ENCODE assay signal across 22 cellular contexts in genomic region chr10:23198940-23199767, GRCh38. TPM values are rescaled to one million over a fixed set of nuclear protein-coding genes. Genes with fewer than 3 reads are reported as not detected.
A peak's percentile ranks its signal among the peaks of the same experiment; 100 is the strongest.
DNase-seq lines count a peak whose midpoint lies in the region; ATAC-seq, FAIRE-seq and TF ChIP-seq lines count a peak whose summit lies in the region.
"Had no signal": no experiment of that assay in that cellular context is flagged by ENCODE, and none has a peak within 500 bp of the region (broad histone marks: within the 10 kb centered on the region; RNA-seq: fewer than 3 reads in every experiment).

No MANE protein-coding gene starts in this region.

- H3K27me3 ChIP-seq in H1 (replicated peaks in 1 of 4; ENCODE audit: control insufficient read depth in 3 of 4, extremely low read depth in 1 of 4, insufficient read depth in 3 of 4, low read length in 3 of 4): peaks cover 97 to 100% (median 100%) of the 10 kb centered on the region in 4 experiments
- peaks cover 97% of the 10 kb centered on the region for H3K27me3 ChIP-seq in mesendoderm (ENCODE audit: insufficient read depth, low read length, poor library complexity)

- peak overlapping the region; percentile 82 to 91 for H3K4me2 ChIP-seq in H1 (ENCODE audit: insufficient read depth in 1 of 2, low read depth in 2 of 2, low read length in 2 of 2)
- H3K4me2 ChIP-seq in mesendoderm (ENCODE audit: low read length): peak overlapping the region; percentile 61

- no peak overlapping the region for H3K14ac ChIP-seq in H1 (ENCODE audit: insufficient read length)

- H2AFZ ChIP-seq in H1 (ENCODE audit: low read length): no peak overlapping the region; the same call in 1 of the 2 replicates
- H2AFZ ChIP-seq: GM23248 had no signal

- H3K4me3 ChIP-seq in H1 (ENCODE audit: extremely low read depth in 1 of 4, insufficient read depth in 2 of 4, low read depth in 3 of 4, low read length in 4 of 4): peak overlapping the region; percentile 34 to 61 (median 41)
- H3K4me3 ChIP-seq in mesendoderm (ENCODE audit: low read length): no peak overlapping the region
- H3K4me3 ChIP-seq: GM23248 had no signal

- H2BK15ac ChIP-seq in H1 (ENCODE audit: low read length): no peak overlapping the region; the same call in 1 of the 2 replicates
- no peak overlapping the region for H2BK15ac ChIP-seq in mesendoderm (replicated peaks; ENCODE audit: low read depth)

- POLR2A ChIA-PET in H1 (lab: Charles Lee; ENCODE audit: partially characterized antibody): interaction anchor here (1.3 kb wide), 1 partner anchor 9 kb away, joined by 3 read pairs; no protein-coding TSS in a partner anchor

- no peak for ATAC-seq in GM21723 (IDR thresholded peaks at IDR 0.05; ENCODE audit: unreplicated experiment)
- ATAC-seq: stimulated activated memory B cell treated with anti-CD40 and anti-IgM and Interleukin-4, amounts not matched to agents 10 μg/mL and 1 μg/mL and 100 μg/mL, for 72 hours; T-cell had no signal

- TF ChIP-seq CTCF in H1 (IDR thresholded peaks at IDR 0.05; ENCODE audit: control extremely low read depth in 1 of 3, insufficient read depth in 1 of 3, low read depth in 1 of 3, low read length in 3 of 3): no peak

- TF ChIP-seq RAD21 in H1 (IDR thresholded peaks at IDR 0.05 in 1 of 2, conservative IDR thresholded peaks at IDR 0.05 in 1 of 2; ENCODE audit: low read depth in 2 of 2, low read length in 2 of 2): no peak

- no peak for FAIRE-seq in H1 (lab: Jason Lieb, UNC)
- FAIRE-seq: D721Med, RCC 7860 had no signal

- H2BK120ac ChIP-seq in H1 (replicated peaks; ENCODE audit: low read depth, low read length) (no peak overlapping the region), mesendoderm (ENCODE audit: low read depth, low read length) (no peak overlapping the region)

- H4K20me1 ChIP-seq in H1 (replicated peaks in 1 of 2; ENCODE audit: control insufficient read depth in 1 of 2, insufficient read depth in 2 of 2, low read length in 2 of 2): peaks cover 24 to 36% of the 10 kb centered on the region in 2 experiments

- H2BK20ac ChIP-seq in H1 (ENCODE audit: low read length): no peak overlapping the region

- H3K56ac ChIP-seq in H1 (replicated peaks; ENCODE audit: insufficient read length, low read depth, low read length) (no peak overlapping the region), mesendoderm (ENCODE audit: low read length) (peak overlapping the region; percentile 74)

- H3K27ac ChIP-seq in H1 (ENCODE audit: low read depth, low read length) (no peak overlapping the region), mesendoderm (ENCODE audit: low read depth, low read length) (no peak overlapping the region)
- H3K27ac ChIP-seq: GM23248 had no signal

- no peak overlapping the region for H3K9ac ChIP-seq in H1 (replicated peaks in 1 of 4; ENCODE audit: extremely low read depth in 1 of 4, low read depth in 3 of 4, low read length in 3 of 4)
- peak overlapping the region; percentile 27 for H3K9ac ChIP-seq in mesendoderm (ENCODE audit: low read length)
- H3K9ac ChIP-seq: GM23248 had no signal

- H4K5ac ChIP-seq in H1 (ENCODE audit: insufficient read length, low read depth, low read length): no peak overlapping the region
- no peak overlapping the region for H4K5ac ChIP-seq in mesendoderm (ENCODE audit: low read length)

- H3K4me1 ChIP-seq in H1 (replicated peaks in 1 of 4; ENCODE audit: control insufficient read depth in 3 of 4, insufficient read depth in 4 of 4, low read length in 3 of 4) (peaks cover 3 to 27% (median 11%) of the 10 kb centered on the region in 4 experiments), mesendoderm (ENCODE audit: control insufficient read depth, low read depth, low read length) (no peaks in the 10 kb centered on the region)

- CTCF ChIA-PET in H1 (lab: Charles Lee; ENCODE audit: partially characterized antibody): interaction anchor here (0.8 to 3.9 kb wide), 5 partner anchors 9 to 94 kb away, joined by 3 to 16 read pairs (median 7); no protein-coding TSS in a partner anchor

- 1% methylated on average over 56 of the region's 60 CpGs; no CpG with 5 or more reads in 1 of the 2 experiments for WGBS in H1 (ENCODE audit: extremely low coverage in 1 of 2, insufficient coverage in 1 of 2, insufficient read length in 1 of 2, insufficient replicate concordance in 2 of 2, low coverage in 1 of 2, low lambda C conversion rate in 2 of 2, missing lambda C conversion rate in 1 of 2), 2 experiments
- no CpG with 5 or more reads among the region's 60 CpGs for WGBS in mesendoderm (ENCODE audit: extremely low coverage, insufficient coverage, low lambda C conversion rate)

- no peak overlapping the region for H3K23ac ChIP-seq in H1 (ENCODE audit: insufficient read length)
- H3K23ac ChIP-seq in mesendoderm (ENCODE audit: low read length): no peak overlapping the region

- no peak overlapping the region for H2AK5ac ChIP-seq in H1 (ENCODE audit: low read depth, low read length)
- no peak overlapping the region for H2AK5ac ChIP-seq in mesendoderm (ENCODE audit: low read length)

- no peak overlapping the region for H4K91ac ChIP-seq in H1 (replicated peaks; ENCODE audit: insufficient read length, low read length)

- no peak overlapping the region for H4K8ac ChIP-seq in H1 (ENCODE audit: extremely low read depth, insufficient read depth, low read length)
- H4K8ac ChIP-seq in mesendoderm (ENCODE audit: low read depth, low read length): no peak overlapping the region

- no peak overlapping the region for H3K4ac ChIP-seq in H1 (replicated peaks; ENCODE audit: insufficient read length, low read depth, low read length)
- no peak overlapping the region for H3K4ac ChIP-seq in mesendoderm (ENCODE audit: low read depth, low read length)

- H3K79me1 ChIP-seq in H1 (ENCODE audit: low read depth, low read length): no peaks in the 10 kb centered on the region
- H3K79me1 ChIP-seq in mesendoderm (ENCODE audit: low read length): no peaks in the 10 kb centered on the region

- DNase-seq in DMS53 treated with DMSO at 0.1 percent for 48 hours (lab: John Stamatoyannopoulos, UW; ENCODE audit: unreplicated experiment) (peak; percentile 31), NCI-H1105 (lab: John Stamatoyannopoulos, UW) (peak; percentile 27), H1 (ENCODE audit: low read depth in 1 of 2, low spot score in 2 of 2) (peak in 1 of 2 experiments; percentile 89), mesendoderm (peak; percentile 73), 8988T (no peak), NCI-H82 (lab: John Stamatoyannopoulos, UW) (no peak)
- DNase-seq in activated CD4-positive, CD25-positive, alpha-beta regulatory T cell treated with anti-CD3 and anti-CD28 coated beads, Interleukin-2, amount 50 U/mL, for 72 hours: no peak
- DNase-seq: activated CD4-positive, CD25-positive, alpha-beta regulatory T cell; activated naive CD4-positive, alpha-beta T cell treated with anti-CD3 and anti-CD28 coated beads, Interleukin-2, amount 50 U/mL, for 16 hours; AML-193; GM23248; IMR-90; NCI-H1694; NCI-H510A; occipital lobe; T-cell had no signal

- H3K18ac ChIP-seq in H1 (ENCODE audit: extremely low read depth, low read length) (0 out of 2 replicates have a peak overlapping the region, but pooled peaks have one; percentile 41), mesendoderm (ENCODE audit: low read length) (no peak overlapping the region)

- no peak for TF ChIP-seq EP300 in H1 (IDR thresholded peaks at IDR 0.05; ENCODE audit: borderline replicate concordance in 1 of 2, low read depth in 2 of 2, low read length in 2 of 2)

- H2BK5ac ChIP-seq in H1 (ENCODE audit: low read depth, low read length) (no peak overlapping the region), mesendoderm (ENCODE audit: low read length) (no peak overlapping the region)

- H3K9me3 ChIP-seq in H1 (ENCODE audit: insufficient read depth in 2 of 2, low read depth in 1 of 2, low read length in 1 of 2): no peaks in the 10 kb centered on the region

- H2BK12ac ChIP-seq in H1 (ENCODE audit: low read depth, low read length): no peak overlapping the region

- H3K23me2 ChIP-seq in H1 (ENCODE audit: low read depth, low read length): peaks cover 5% of the 10 kb centered on the region; the same call in 1 of the 2 replicates

- H3K79me2 ChIP-seq in H1 (ENCODE audit: control insufficient read depth in 1 of 2, insufficient read depth in 2 of 2, low read length in 2 of 2) (no peaks in the 10 kb centered on the region), mesendoderm (ENCODE audit: control insufficient read depth, insufficient read depth, low read length) (no peaks in the 10 kb centered on the region)

- TF ChIP-seq POLR2A in H1 (IDR thresholded peaks at IDR 0.05; ENCODE audit: control extremely low read depth in 1 of 2, low read depth in 2 of 2, low read length in 2 of 2): no peak

- H3K36me3 ChIP-seq in H1 (ENCODE audit: control insufficient read depth in 2 of 4, insufficient read depth in 4 of 4, low read length in 3 of 4) (peaks cover 0 to 13% (median 0%) of the 10 kb centered on the region in 4 experiments; a peak in 1 of 8 replicates), mesendoderm (ENCODE audit: control insufficient read depth, insufficient read depth, low read length) (no peaks in the 10 kb centered on the region)

TF ChIP-seq in H1, 55 proteins besides CTCF, POLR2A, EP300 and RAD21 (continues in another document):
- TF ChIP-seq GABPA (IDR thresholded peaks at IDR 0.05; ENCODE audit: borderline replicate concordance, insufficient read depth, low read length) (0 out of 2 replicates have a peak, but pooled peaks have one; percentile 3), KDM1A (IDR thresholded peaks at IDR 0.05; ENCODE audit: borderline replicate concordance, low read length) (no peak), JUN (IDR thresholded peaks at IDR 0.05; ENCODE audit: low read depth, low read length) (no peak), SIX5 (IDR thresholded peaks at IDR 0.05; ENCODE audit: low read depth, low read length) (no peak)

RNA-seq across cellular contexts. Expression of gene PTF1A, which starts 7.0 kb away (rescaled TPM):
- total RNA-seq in H1 (2021; fragmentation: NEBNext Ultra II Directional; extraction: Animal tissue kit (Norgen Biotek cat#: 25700)): not detected in 2 replicates
- not detected in 2 replicates for polyA plus RNA-seq in H1 (2011; rRNA removed)
- polyA plus RNA-seq in H1 (2011; cell fraction: cytosol; rRNA removed): not detected
- polyA plus RNA-seq in H1 (2011; cell fraction: nucleus; rRNA removed): not detected
- not detected in 4 replicates for polyA plus RNA-seq in H1 (2012, experiment 1 of 2)
- polyA plus RNA-seq in H1 (2012, experiment 2 of 2): not detected
- not detected for polyA plus RNA-seq in H1 (2013, experiment 1 of 2)
- polyA plus RNA-seq in H1 (2013, experiment 2 of 2): not detected
- polyA minus RNA-seq in H1 (2011; rRNA and poly(A)+ RNA removed): not detected in 2 replicates
- not detected for polyA minus RNA-seq in H1 (2011; cell fraction: cytosol; rRNA and poly(A)+ RNA removed)
- polyA minus RNA-seq in H1 (2011; cell fraction: nucleus; rRNA and poly(A)+ RNA removed): not detected
- polyA plus RNA-seq in mesendoderm (2013, experiment 1 of 2): 0.08 TPM
- not detected for polyA plus RNA-seq in mesendoderm (2013, experiment 2 of 2)
- total RNA-seq: GM23248, IMR-90, mesenteric fat pad, occipital lobe, T-cell, ureter had no signal
- polyA plus RNA-seq: GM23248, IMR-90 had no signal

Comparison
In these comparisons a context has a peak if more than half of its experiments do, and no peak if none do; other contexts are left out.
1. DNase-seq: peak in DMS53 treated with DMSO at 0.1 percent for 48 hours (single experiment), NCI-H1105 (single experiment) and mesendoderm (single experiment); none in 8988T (single experiment), NCI-H82 (single experiment) and activated CD4-positive, CD25-positive, alpha-beta regulatory T cell treated with anti-CD3 and anti-CD28 coated beads, Interleukin-2, amount 50 U/mL, for 72 hours (single experiment).